In the genomic region with DNA sequence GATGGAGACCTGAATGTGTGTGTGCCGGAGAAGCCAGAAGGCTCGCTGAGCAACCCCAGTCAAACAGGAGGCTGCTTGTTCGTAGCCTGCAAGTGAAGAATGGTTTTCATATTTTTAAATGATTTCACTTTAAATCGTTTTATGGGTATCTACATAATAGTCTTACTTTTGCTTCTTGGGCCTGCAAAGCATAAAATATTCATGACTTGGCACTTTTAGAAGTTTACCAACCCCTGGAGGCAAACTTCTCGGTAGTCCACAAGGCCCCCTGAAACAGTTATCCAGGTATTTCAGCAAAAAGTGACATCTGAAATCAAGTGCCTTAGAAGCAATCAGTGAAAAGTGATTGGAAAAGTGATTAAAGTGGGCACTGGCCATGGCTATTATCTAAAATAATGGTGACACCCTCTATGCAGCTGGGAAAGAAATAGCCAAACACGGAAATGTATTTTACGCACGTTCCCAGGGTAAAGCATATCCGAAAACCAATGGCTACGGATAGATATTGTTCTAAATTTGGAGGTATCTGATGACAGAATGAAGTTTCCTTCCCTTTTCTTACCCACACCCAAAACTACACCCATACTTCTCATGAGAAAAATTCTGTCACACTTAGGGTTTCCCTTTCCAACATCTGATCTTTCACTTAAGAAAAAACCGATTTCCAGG, we compare ENCODE assay signal across 1 cellular context.
TF ChIP-seq lines count a peak whose summit lies in the region.

No MANE protein-coding gene starts in this region.

TF ChIP-seq in HepG2, 621 proteins besides CTCF, POLR2A, EP300 and RAD21 (continued from another document):
- TF ChIP-seq ZNF292 (CRISPR knock-in tag; IDR thresholded peaks at IDR 0.05; ENCODE audit: borderline replicate concordance, low read depth) (no peak), ARNTL (CRISPR knock-in tag; IDR thresholded peaks at IDR 0.05) (no peak), ZNF572 (CRISPR knock-in tag; IDR thresholded peaks at IDR 0.05) (no peak), MAFK (conservative IDR thresholded peaks at IDR 0.05 in 1 of 2, IDR thresholded peaks at IDR 0.05 in 1 of 2; ENCODE audit: low read length in 2 of 2) (peak; percentile 78 to 89), ZSCAN9 (CRISPR knock-in tag; IDR thresholded peaks at IDR 0.05; ENCODE audit: borderline replicate concordance) (no peak), MAFF (IDR thresholded peaks at IDR 0.05; ENCODE audit: low read depth, low read length) (peak; percentile 85)
- TF ChIP-seq, protein P1, sequence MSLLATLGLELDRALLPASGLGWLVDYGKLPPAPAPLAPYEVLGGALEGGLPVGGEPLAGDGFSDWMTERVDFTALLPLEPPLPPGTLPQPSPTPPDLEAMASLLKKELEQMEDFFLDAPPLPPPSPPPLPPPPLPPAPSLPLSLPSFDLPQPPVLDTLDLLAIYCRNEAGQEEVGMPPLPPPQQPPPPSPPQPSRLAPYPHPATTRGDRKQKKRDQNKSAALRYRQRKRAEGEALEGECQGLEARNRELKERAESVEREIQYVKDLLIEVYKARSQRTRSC (CRISPR knock-in tag; IDR thresholded peaks at IDR 0.05; ENCODE audit: low read depth): no peak
